ENCODE assay signal across 9 cellular contexts in genomic region chr1:151146072-151146415, GRCh38. TPM values are rescaled to one million over a fixed set of nuclear protein-coding genes. Genes with fewer than 3 reads are reported as not detected.
A peak's percentile ranks its signal among the peaks of the same experiment; 100 is the strongest.
DNase-seq lines count a peak whose midpoint lies in the region; ATAC-seq lines count a peak whose summit lies in the region.
"Had no signal": no experiment of that assay in that cellular context is flagged by ENCODE, and none has a peak within 500 bp of the region (broad histone marks: within the 10 kb centered on the region; RNA-seq: fewer than 3 reads in every experiment).

No MANE protein-coding gene starts in this region.

- peaks cover 0 to 1% (median 0%) of the 10 kb centered on the region in 5 donors for H3K36me3 Mint-ChIP-seq in naive thymus-derived CD4-positive, alpha-beta T cell

- H3K27ac ChIP-seq in duodenal mucosa (ENCODE audit: low read depth, low read length) = no peak overlapping the region
- peak overlapping the region; percentile 67 for H3K27ac ChIP-seq in naive thymus-derived CD4-positive, alpha-beta T cell (ENCODE audit: low read depth, low read length)

- H3K9me3 ChIP-seq in MG63 (no peaks in the 10 kb centered on the region), duodenal mucosa (ENCODE audit: control insufficient read depth in 1 of 2, low read length in 2 of 2) (no peaks in the 10 kb centered on the region)
- H3K9me3 ChIP-seq in naive thymus-derived CD4-positive, alpha-beta T cell (ENCODE audit: control insufficient read depth in 2 of 3, low read length in 3 of 3) = no peaks in the 10 kb centered on the region

- CTCF ChIA-PET in naive thymus-derived CD4-positive, alpha-beta T cell (lab: Charles Lee) = interaction anchor here (0.9 kb wide), 1 partner anchor 121 kb away, joined by 5 read pairs; no protein-coding TSS in a partner anchor

- peaks cover 0 to 23% (median 0%) of the 10 kb centered on the region in 5 donors for H3K27me3 Mint-ChIP-seq in naive thymus-derived CD4-positive, alpha-beta T cell

- no peaks in the 10 kb centered on the region for H3K9me3 Mint-ChIP-seq in naive thymus-derived CD4-positive, alpha-beta T cell

- H3K9ac ChIP-seq in duodenal mucosa (ENCODE audit: low read depth in 1 of 2, low read length in 2 of 2) = peak overlapping the region; percentile 65 to 73

- H3K27me3 ChIP-seq in MG63 = no peaks in the 10 kb centered on the region
- peaks cover 0 to 6% of the 10 kb centered on the region in 2 donors for H3K27me3 ChIP-seq in duodenal mucosa (ENCODE audit: control insufficient read depth in 1 of 2, insufficient read depth in 2 of 2, low read length in 2 of 2)
- no peaks in the 10 kb centered on the region for H3K27me3 ChIP-seq in naive thymus-derived CD4-positive, alpha-beta T cell (ENCODE audit: control insufficient read depth in 2 of 2, insufficient read depth in 2 of 2, low read length in 2 of 2)

- peak overlapping the region; percentile 75 for H3K4me3 ChIP-seq in GM08714 (ENCODE audit: low read length)
- H3K4me3 ChIP-seq in MG63 = peak overlapping the region; percentile 53
- peak overlapping the region; percentile 72 to 90 for H3K4me3 ChIP-seq in duodenal mucosa (ENCODE audit: low read depth in 1 of 2, low read length in 2 of 2)
- H3K4me3 ChIP-seq in naive thymus-derived CD4-positive, alpha-beta T cell (ENCODE audit: low read length) = peak overlapping the region; percentile 66

- H3K4me1 Mint-ChIP-seq in naive thymus-derived CD4-positive, alpha-beta T cell = peaks cover 12 to 24% (median 22%) of the 10 kb centered on the region in 7 donors

- H3K36me3 ChIP-seq in MG63 = no peaks in the 10 kb centered on the region
- H3K36me3 ChIP-seq in duodenal mucosa (ENCODE audit: control insufficient read depth in 1 of 2, insufficient read depth in 2 of 2, low read length in 2 of 2) = no peaks in the 10 kb centered on the region
- H3K36me3 ChIP-seq in naive thymus-derived CD4-positive, alpha-beta T cell (ENCODE audit: control insufficient read depth in 2 of 3, insufficient read depth in 3 of 3, low read length in 3 of 3) = peaks cover 0 to 4% (median 0%) of the 10 kb centered on the region in 3 experiments

- H3K27ac Mint-ChIP-seq in naive thymus-derived CD4-positive, alpha-beta T cell = peak overlapping the region in 6 of 9 donors; percentile 48 to 94 (median 81)

- POLR2A ChIA-PET in naive thymus-derived CD4-positive, alpha-beta T cell (lab: Charles Lee) = interaction anchor here (1.0 to 3.0 kb wide), 5 partner anchors 11 to 46 kb away, joined by 3 to 20 read pairs (median 6); partner anchors contain the start of gene TNFAIP8L2

- DNase-seq in MG63 (no peak), putamen (ENCODE audit: low spot score) (no peak)
- DNase-seq in naive thymus-derived CD4-positive, alpha-beta T cell = no peak

- intact Hi-C loops in naive thymus-derived CD4-positive, alpha-beta T cell (cut with micrococcal nuclease) = loop anchor here (1.0 to 2.0 kb wide), 4 partner anchors 10 to 75 kb away; partner anchors contain the start of genes TNFAIP8L2 (in 2 of the 2), GABPB2 (in 1 of the 2) and LYSMD1 (in 1 of the 2)

- peak; percentile 9 for ATAC-seq in naive thymus-derived CD4-positive, alpha-beta T cell
- ATAC-seq in HG02970 (IDR thresholded peaks at IDR 0.05; ENCODE audit: low FRiP score, unreplicated experiment) = no peak
- ATAC-seq in HG03135 (IDR thresholded peaks at IDR 0.05; ENCODE audit: unreplicated experiment) = no peak
- no peak for ATAC-seq in GM21360 (IDR thresholded peaks at IDR 0.05; ENCODE audit: unreplicated experiment)

- peaks cover 7 to 18% of the 10 kb centered on the region in 2 donors for H3K4me1 ChIP-seq in duodenal mucosa (ENCODE audit: control insufficient read depth in 1 of 2, insufficient read depth in 2 of 2, low read length in 2 of 2)
- H3K4me1 ChIP-seq in naive thymus-derived CD4-positive, alpha-beta T cell (ENCODE audit: control insufficient read depth in 2 of 2, insufficient read depth in 2 of 2, low read length in 2 of 2) = no peaks in the 10 kb centered on the region

- peak overlapping the region; percentile 91 to 99 (median 98) for H3K4me3 Mint-ChIP-seq in naive thymus-derived CD4-positive, alpha-beta T cell

RNA-seq across cellular contexts. Expression of gene SEMA6C, which starts 0.4 kb away (rescaled TPM):
- 1.4 TPM in 1 of 2 replicates, not detected in the other for total RNA-seq in MG63 (2014; rRNA removed; shearing (Covaris generic); ENCODE audit: low replicate concordance)
- total RNA-seq in naive thymus-derived CD4-positive, alpha-beta T cell = 10 to 100 TPM in 2 of 5 experiments, 1 to 10 TPM in 3; 2.5 to 12.4 (median 4.7) TPM
- polyA plus RNA-seq in naive thymus-derived CD4-positive, alpha-beta T cell = 1 to 10 TPM in 1 of 2 donors, under 1 TPM in 1; 0.56 to 2.6 TPM

RNA-seq across cellular contexts. Expression of gene TNFAIP8L2, which starts 10.4 kb away (rescaled TPM):
- not detected in 2 replicates for total RNA-seq in MG63 (2014; rRNA removed; shearing (Covaris generic); ENCODE audit: low replicate concordance)
- total RNA-seq in naive thymus-derived CD4-positive, alpha-beta T cell = 10 to 100 TPM in 4 of 5 experiments, 1 to 10 TPM in 1; 3.1 to 59.4 (median 37.6) TPM
- 10 to 100 TPM; 17.1 to 77.3 TPM for polyA plus RNA-seq in naive thymus-derived CD4-positive, alpha-beta T cell
- total RNA-seq: SK-MEL-5 had no signal

RNA-seq across cellular contexts. Expression of gene LYSMD1, which starts 19.7 kb away (rescaled TPM):
- total RNA-seq in MG63 (2014; rRNA removed; shearing (Covaris generic); ENCODE audit: low replicate concordance) = 2.0 and 11.4 TPM in 2 replicates
- 1 to 10 TPM; 1.4 to 3.3 (median 2.3) TPM for total RNA-seq in naive thymus-derived CD4-positive, alpha-beta T cell
- polyA plus RNA-seq in naive thymus-derived CD4-positive, alpha-beta T cell = under 1 TPM; 0.35 to 0.48 TPM

RNA-seq across cellular contexts. Expression of gene SCNM1, which starts 19.9 kb away (rescaled TPM):
- 43.1 and 69.6 TPM in 2 replicates for total RNA-seq in MG63 (2014; rRNA removed; shearing (Covaris generic); ENCODE audit: low replicate concordance)
- total RNA-seq in naive thymus-derived CD4-positive, alpha-beta T cell = 10 to 100 TPM; 37.1 to 73.1 (median 57.1) TPM
- 10 to 100 TPM; 68.1 to 72.3 TPM for polyA plus RNA-seq in naive thymus-derived CD4-positive, alpha-beta T cell

RNA-seq across cellular contexts. Expression of gene TMOD4, which starts 29.7 kb away (rescaled TPM):
- total RNA-seq in MG63 (2014; rRNA removed; shearing (Covaris generic); ENCODE audit: low replicate concordance) = not detected in 2 replicates
- 1 to 10 TPM; 2.5 to 5.4 (median 4.4) TPM for total RNA-seq in naive thymus-derived CD4-positive, alpha-beta T cell
- under 1 TPM in 1 of 2 donors, not detected in 1; 0.73 TPM for polyA plus RNA-seq in naive thymus-derived CD4-positive, alpha-beta T cell
